In the genomic region with DNA sequence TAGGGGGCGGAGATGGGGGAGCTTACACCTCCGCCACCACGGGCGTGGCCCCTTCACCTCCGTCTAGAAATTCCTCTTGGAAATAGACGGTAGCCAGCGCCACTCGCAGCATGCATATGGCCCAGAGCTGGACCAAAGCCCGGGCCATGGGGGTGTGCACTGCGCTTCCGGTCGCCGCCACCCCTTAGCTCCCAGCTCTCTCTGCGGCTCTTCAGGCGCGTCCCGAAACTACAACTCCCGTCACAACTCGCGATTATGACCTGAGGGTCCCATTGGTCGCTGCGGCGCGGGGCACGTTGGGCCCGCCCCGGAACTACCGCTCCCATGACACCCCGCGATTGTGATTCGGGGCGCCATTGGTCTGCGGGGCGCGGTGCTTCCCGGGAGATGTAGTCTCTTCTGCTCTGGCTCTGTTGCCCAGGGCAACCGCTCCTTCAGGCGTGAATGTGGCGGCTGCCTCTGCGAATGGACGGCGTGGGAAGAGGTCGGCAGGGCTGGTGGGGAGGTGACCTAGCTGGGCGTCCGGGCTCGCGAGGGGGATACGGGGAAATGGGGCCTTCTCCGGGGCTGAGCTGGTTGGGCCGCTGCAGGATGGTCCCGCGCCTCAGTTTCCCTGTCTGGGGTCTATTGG, we compare ENCODE assay signal across 8 cellular contexts. TPM values are rescaled to one million over a fixed set of nuclear protein-coding genes. Genes with fewer than 3 reads are reported as not detected.
DNase-seq lines count a peak whose midpoint lies in the region; ATAC-seq and TF ChIP-seq lines count a peak whose summit lies in the region.

TSS of gene C19orf44 (plus strand) at position 413 of the 631 bp plus-strand sequence. CDS start 4,399 bp downstream, outside the sequence.
A gene with protein sequence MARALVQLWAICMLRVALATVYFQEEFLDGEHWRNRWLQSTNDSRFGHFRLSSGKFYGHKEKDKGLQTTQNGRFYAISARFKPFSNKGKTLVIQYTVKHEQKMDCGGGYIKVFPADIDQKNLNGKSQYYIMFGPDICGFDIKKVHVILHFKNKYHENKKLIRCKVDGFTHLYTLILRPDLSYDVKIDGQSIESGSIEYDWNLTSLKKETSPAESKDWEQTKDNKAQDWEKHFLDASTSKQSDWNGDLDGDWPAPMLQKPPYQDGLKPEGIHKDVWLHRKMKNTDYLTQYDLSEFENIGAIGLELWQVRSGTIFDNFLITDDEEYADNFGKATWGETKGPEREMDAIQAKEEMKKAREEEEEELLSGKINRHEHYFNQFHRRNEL (minus strand): TSS at position 186 of the 631 bp plus-strand sequence. CDS start 38 bp downstream, at position 148.

- CTCF ChIA-PET in PC-9 (lab: Charles Lee), result no interaction called here

- peak; percentile 97 for ATAC-seq in GM21723 (IDR thresholded peaks at IDR 0.05; ENCODE audit: unreplicated experiment)
- ATAC-seq in activated T-cell treated with anti-CD3 and anti-CD28 coated beads, Interleukin-2, amount 50 U/mL, for 4 hours, result peak; percentile 99 to 100

- H3K4me1 Mint-ChIP-seq in activated T-cell treated with anti-CD3 and anti-CD28 coated beads, Interleukin-2, amount 50 U/mL, for 4 hours (ENCODE audit: low read depth), result peaks cover 10% of the 10 kb centered on the region

- H4K20me1 ChIP-seq in PC-9 (ENCODE audit: insufficient read depth), result no peaks in the 10 kb centered on the region

- H3K9ac ChIP-seq in mucosa of stomach (ENCODE audit: low read length), result peak within 1 kb of the TSS; percentile 78

- peaks cover 38% of the 10 kb centered on the region for H3K79me2 ChIP-seq in PC-9 (ENCODE audit: low read depth)

- no peaks in the 10 kb centered on the region for H3K27me3 ChIP-seq in PC-9 (ENCODE audit: insufficient read depth, low read depth)
- H3K27me3 ChIP-seq in esophagus (ENCODE audit: control insufficient read depth in 1 of 2, insufficient read depth in 2 of 2, low read length in 2 of 2), result no peaks in the 10 kb centered on the region
- no peaks in the 10 kb centered on the region for H3K27me3 ChIP-seq in mucosa of stomach (ENCODE audit: control insufficient read depth, insufficient read depth, low read length)

- H3F3A ChIP-seq in PC-9 (ENCODE audit: insufficient read depth, low read depth), result peaks cover 58% of the 10 kb centered on the region

- no peaks in the 10 kb centered on the region for H3K9me3 Mint-ChIP-seq in activated T-cell treated with anti-CD3 and anti-CD28 coated beads, Interleukin-2, amount 50 U/mL, for 4 hours

- intact Hi-C loops in PC-9 (cut with micrococcal nuclease; ENCODE audit: unreplicated experiment), result loop anchor here (1.0 to 5.0 kb wide), 2 partner anchors 24 to 34 kb away; no protein-coding TSS in a partner anchor

- in situ Hi-C loops in KBM-7 (cut with MboI; ENCODE audit: low pct_unique_long_range_greater_than_20kb, low sequenced_read_pairs), result no loop called here

- peaks cover 3% of the 10 kb centered on the region for H3K36me3 Mint-ChIP-seq in activated T-cell treated with anti-CD3 and anti-CD28 coated beads, Interleukin-2, amount 50 U/mL, for 4 hours (ENCODE audit: insufficient read depth)

- peak within 1 kb of the TSS; percentile 91 for H3K4me3 Mint-ChIP-seq in activated T-cell treated with anti-CD3 and anti-CD28 coated beads, Interleukin-2, amount 50 U/mL, for 4 hours

- no peaks in the 10 kb centered on the region for H3K36me3 ChIP-seq in PC-9 (ENCODE audit: low read depth)
- H3K36me3 ChIP-seq in esophagus (ENCODE audit: control insufficient read depth in 2 of 2, insufficient read depth in 2 of 2, low read length in 1 of 2), result no peaks in the 10 kb centered on the region
- no peaks in the 10 kb centered on the region for H3K36me3 ChIP-seq in mucosa of stomach (ENCODE audit: control insufficient read depth, insufficient read depth, low read length)

- H3K27me3 Mint-ChIP-seq in activated T-cell treated with anti-CD3 and anti-CD28 coated beads, Interleukin-2, amount 50 U/mL, for 4 hours (ENCODE audit: low read depth), result no peaks in the 10 kb centered on the region

- no peak for TF ChIP-seq CTCF in PC-9 (conservative IDR thresholded peaks at IDR 0.05)

- H2AFZ ChIP-seq in PC-9, result peak within 1 kb of the TSS; percentile 93

- BruUV-seq in PC-9 (replicated peaks; lab: Mats Ljungman, UMichigan), result no TSS peak

- no peaks in the 10 kb centered on the region for H3K9me2 ChIP-seq in PC-9 (ENCODE audit: insufficient read depth)

- peak within 1 kb of the TSS; percentile 82 for H3K4me2 ChIP-seq in PC-9

- H3K4me3 ChIP-seq in PC-9 (peak within 1 kb of the TSS; percentile 70), esophagus (ENCODE audit: low read depth in 1 of 2, low read length in 2 of 2) (peak within 1 kb of the TSS; percentile 68 to 75), mucosa of stomach (ENCODE audit: low read length) (peak within 1 kb of the TSS; percentile 53)

- peak within 1 kb of the TSS; percentile 50 for H3K27ac ChIP-seq in PC-9
- peak within 1 kb of the TSS; percentile 48 to 66 for H3K27ac ChIP-seq in esophagus (ENCODE audit: low read depth in 2 of 2, low read length in 1 of 2)

- H3K9me3 ChIP-seq in PC-9 (ENCODE audit: insufficient read depth, low read depth) (no peaks in the 10 kb centered on the region), esophagus (ENCODE audit: control insufficient read depth in 2 of 2, insufficient read depth in 1 of 2, low read depth in 1 of 2, low read length in 1 of 2) (no peaks in the 10 kb centered on the region), mucosa of stomach (ENCODE audit: control insufficient read depth, low read length) (no peaks in the 10 kb centered on the region)

- peaks cover 55% of the 10 kb centered on the region for H3K4me1 ChIP-seq in PC-9 (replicated peaks; ENCODE audit: insufficient read depth)
- peaks cover 0 to 3% of the 10 kb centered on the region in 2 donors for H3K4me1 ChIP-seq in esophagus (ENCODE audit: control insufficient read depth in 2 of 2, insufficient read depth in 2 of 2, low read length in 1 of 2)
- peaks cover 13% of the 10 kb centered on the region for H3K4me1 ChIP-seq in mucosa of stomach (ENCODE audit: control insufficient read depth, insufficient read depth, low read length)

- POLR2A ChIA-PET in PC-9 (lab: Charles Lee; ENCODE audit: unreplicated experiment), result interaction anchor here (0.6 kb wide), 1 partner anchor 73 kb away, joined by 4 read pairs; no protein-coding TSS in a partner anchor

- WGBS in esophagus, 2 donors, result 1% methylated on average over 52 of the region's 52 CpGs

- DNase-seq in DMS53 treated with DMSO at 0.1 percent for 48 hours (lab: John Stamatoyannopoulos, UW; ENCODE audit: unreplicated experiment) (peak; percentile 96), KBM-7 (peak; percentile 99), PC-9 (peak; percentile 98)
- DNase-seq in activated T-cell treated with anti-CD3 and anti-CD28 coated beads, Interleukin-2, amount 50 U/mL, for 4 hours, result peak; percentile 94
- peak; percentile 97 for DNase-seq in stimulated activated CD8-positive, alpha-beta memory T cell treated with anti-CD3 and anti-CD28 coated beads, Interleukin-4, amount 100 ng/mL, for 48 hours

RNA-seq across cellular contexts. Expression of gene C19orf44, which starts in this region (rescaled TPM):
- total RNA-seq in PC-9 (2021), result 5.0 and 6.7 TPM in 2 replicates
- total RNA-seq in activated T-cell treated with anti-CD3 and anti-CD28 coated beads, Interleukin-2, amount 50 U/mL, for 4 hours, result 1 to 10 TPM; 2.4 to 3.2 (median 2.7) TPM
- polyA plus RNA-seq in esophagus, result 1 to 10 TPM; 1.6 to 2.5 TPM

RNA-seq across cellular contexts. Expression of the second gene that starts in this region (rescaled TPM):
- not detected in 2 replicates for total RNA-seq in PC-9 (2021)
- total RNA-seq in activated T-cell treated with anti-CD3 and anti-CD28 coated beads, Interleukin-2, amount 50 U/mL, for 4 hours, result not detected
- polyA plus RNA-seq in esophagus, result under 1 TPM in 1 of 2 donors, not detected in 1; 0.02 TPM

Comparison
In these comparisons a context has a peak if more than half of its experiments do, and no peak if none do; other contexts are left out.
1. Peak in every context shown above with its lines: DNase-seq, ATAC-seq, H3K4me3 ChIP-seq and H3K27ac ChIP-seq.